In genomic region chr12:6851921-6852650, GRCh38 we compare ENCODE assay signal across 8 cellular contexts. TPM values are rescaled to one million over a fixed set of nuclear protein-coding genes. Genes with fewer than 3 reads are reported as not detected.
DNase-seq lines count a peak whose midpoint lies in the region; ATAC-seq and TF ChIP-seq lines count a peak whose summit lies in the region.

A gene with protein sequence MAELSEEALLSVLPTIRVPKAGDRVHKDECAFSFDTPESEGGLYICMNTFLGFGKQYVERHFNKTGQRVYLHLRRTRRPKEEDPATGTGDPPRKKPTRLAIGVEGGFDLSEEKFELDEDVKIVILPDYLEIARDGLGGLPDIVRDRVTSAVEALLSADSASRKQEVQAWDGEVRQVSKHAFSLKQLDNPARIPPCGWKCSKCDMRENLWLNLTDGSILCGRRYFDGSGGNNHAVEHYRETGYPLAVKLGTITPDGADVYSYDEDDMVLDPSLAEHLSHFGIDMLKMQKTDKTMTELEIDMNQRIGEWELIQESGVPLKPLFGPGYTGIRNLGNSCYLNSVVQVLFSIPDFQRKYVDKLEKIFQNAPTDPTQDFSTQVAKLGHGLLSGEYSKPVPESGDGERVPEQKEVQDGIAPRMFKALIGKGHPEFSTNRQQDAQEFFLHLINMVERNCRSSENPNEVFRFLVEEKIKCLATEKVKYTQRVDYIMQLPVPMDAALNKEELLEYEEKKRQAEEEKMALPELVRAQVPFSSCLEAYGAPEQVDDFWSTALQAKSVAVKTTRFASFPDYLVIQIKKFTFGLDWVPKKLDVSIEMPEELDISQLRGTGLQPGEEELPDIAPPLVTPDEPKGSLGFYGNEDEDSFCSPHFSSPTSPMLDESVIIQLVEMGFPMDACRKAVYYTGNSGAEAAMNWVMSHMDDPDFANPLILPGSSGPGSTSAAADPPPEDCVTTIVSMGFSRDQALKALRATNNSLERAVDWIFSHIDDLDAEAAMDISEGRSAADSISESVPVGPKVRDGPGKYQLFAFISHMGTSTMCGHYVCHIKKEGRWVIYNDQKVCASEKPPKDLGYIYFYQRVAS (plus strand): TSS chr12:6852150. CDS start chr12:6852180, 30 bp downstream.

- CTCF ChIA-PET in RWPE1 (lab: Yijun Ruan, JAX), result interaction anchor here (0.6 to 1.6 kb wide), 4 partner anchors 15 to 27 kb away, joined by 3 to 7 read pairs (median 4); no protein-coding TSS in a partner anchor
- CTCF ChIA-PET in naive thymus-derived CD4-positive, alpha-beta T cell (lab: Charles Lee), result interaction anchor here (0.6 to 5.3 kb wide), 17 partner anchors 13 to 256 kb away, joined by 3 to 40 read pairs (median 5); partner anchors contain the start of genes COPS7A, MLF2, SPSB2 and TPI1

- no peaks in the 10 kb centered on the region for H3K27me3 Mint-ChIP-seq in activated T-helper 17 cell treated with anti-CD3 and anti-CD28 coated beads, Interleukin-2, amount 50 U/mL, for 72 hours
- no peaks in the 10 kb centered on the region for H3K27me3 Mint-ChIP-seq in naive thymus-derived CD4-positive, alpha-beta T cell
- H3K27me3 Mint-ChIP-seq in stimulated activated naive B cell treated with anti-CD40 and anti-IgM and Interleukin-4, amounts not matched to agents 10 μg/mL and 1 μg/mL and 100 μg/mL, for 72 hours, result no peaks in the 10 kb centered on the region

- peaks cover 16 to 18% of the 10 kb centered on the region in 2 donors for H3K4me1 ChIP-seq in naive thymus-derived CD4-positive, alpha-beta T cell (ENCODE audit: control insufficient read depth in 2 of 2, insufficient read depth in 2 of 2, low read length in 2 of 2)

- H3K27ac Mint-ChIP-seq in activated T-helper 17 cell treated with anti-CD3 and anti-CD28 coated beads, Interleukin-2, amount 50 U/mL, for 72 hours, result peak within 1 kb of the TSS; percentile 91
- H3K27ac Mint-ChIP-seq in naive thymus-derived CD4-positive, alpha-beta T cell, result peak within 1 kb of the TSS; percentile 89 to 99 (median 97)
- H3K27ac Mint-ChIP-seq in stimulated activated naive B cell treated with anti-CD40 and anti-IgM and Interleukin-4, amounts not matched to agents 10 μg/mL and 1 μg/mL and 100 μg/mL, for 72 hours, result peak within 1 kb of the TSS; percentile 97

- peak; percentile 100 for DNase-seq in Daoy (ENCODE audit: low read depth)
- DNase-seq in GOT3 (lab: John Stamatoyannopoulos, UW), result peak; percentile 97
- DNase-seq in LNCaP clone FGC (ENCODE audit: low read depth), result peak; percentile 100
- peak; percentile 98 for DNase-seq in RWPE1 (ENCODE audit: low spot score)
- DNase-seq in fibroblast of gingiva (ENCODE audit: low read depth), result peak; percentile 100
- peak; percentile 87 to 100 (median 99) for DNase-seq in naive thymus-derived CD4-positive, alpha-beta T cell
- peak; percentile 99 for DNase-seq in stimulated activated naive B cell treated with anti-CD40 and anti-IgM and Interleukin-4, amounts not matched to agents 10 μg/mL and 1 μg/mL and 100 μg/mL, for 72 hours

- H3K27ac ChIP-seq in RWPE1, result peak within 1 kb of the TSS; percentile 85
- peak within 1 kb of the TSS; percentile 85 for H3K27ac ChIP-seq in naive thymus-derived CD4-positive, alpha-beta T cell (ENCODE audit: low read depth, low read length)

- H3K9me3 ChIP-seq in naive thymus-derived CD4-positive, alpha-beta T cell (ENCODE audit: control insufficient read depth in 2 of 3, low read length in 3 of 3), result no peaks in the 10 kb centered on the region

- peaks cover 4 to 21% (median 8%) of the 10 kb centered on the region in 3 experiments for H3K36me3 ChIP-seq in naive thymus-derived CD4-positive, alpha-beta T cell (ENCODE audit: control insufficient read depth in 2 of 3, insufficient read depth in 3 of 3, low read length in 3 of 3)

- H3K4me1 Mint-ChIP-seq in activated T-helper 17 cell treated with anti-CD3 and anti-CD28 coated beads, Interleukin-2, amount 50 U/mL, for 72 hours, result peaks cover 20% of the 10 kb centered on the region
- peaks cover 12 to 38% (median 28%) of the 10 kb centered on the region in 7 donors for H3K4me1 Mint-ChIP-seq in naive thymus-derived CD4-positive, alpha-beta T cell
- H3K4me1 Mint-ChIP-seq in stimulated activated naive B cell treated with anti-CD40 and anti-IgM and Interleukin-4, amounts not matched to agents 10 μg/mL and 1 μg/mL and 100 μg/mL, for 72 hours, result peaks cover 37 to 62% of the 10 kb centered on the region in 2 donors

- peak; percentile 80 for ATAC-seq in activated T-helper 17 cell treated with anti-CD3 and anti-CD28 coated beads, Interleukin-2, amount 50 U/mL, for 72 hours (replicated peaks)
- peak; percentile 87 for ATAC-seq in naive thymus-derived CD4-positive, alpha-beta T cell
- peak; percentile 81 to 84 for ATAC-seq in stimulated activated naive B cell treated with anti-CD40 and anti-IgM and Interleukin-4, amounts not matched to agents 10 μg/mL and 1 μg/mL and 100 μg/mL, for 72 hours (replicated peaks)

- no peaks in the 10 kb centered on the region for H3K27me3 ChIP-seq in naive thymus-derived CD4-positive, alpha-beta T cell (ENCODE audit: control insufficient read depth in 2 of 2, insufficient read depth in 2 of 2, low read length in 2 of 2)

- peak within 1 kb of the TSS; percentile 88 for H3K4me3 ChIP-seq in LNCaP clone FGC (ENCODE audit: low read depth, low read length)
- H3K4me3 ChIP-seq in naive thymus-derived CD4-positive, alpha-beta T cell (ENCODE audit: low read length), result peak within 1 kb of the TSS; percentile 87

- intact Hi-C loops in naive thymus-derived CD4-positive, alpha-beta T cell (cut with micrococcal nuclease), result loop anchor here (1.0 to 5.0 kb wide), 25 partner anchors 15 to 382 kb away; partner anchors contain the start of genes CHD4 (in 2 of the 2), COPS7A (in 2 of the 2), EMG1 (in 2 of the 2) and ING4 (in 2 of the 2)

- POLR2A ChIA-PET in RWPE1 (lab: Yijun Ruan, JAX; ENCODE audit: low non-redundant PET), result interaction anchor here (0.5 to 2.6 kb wide), 8 partner anchors 12 to 156 kb away, joined by 3 to 13 read pairs (median 3); partner anchors contain the start of genes COPS7A, GNB3, MLF2 and TPI1
- POLR2A ChIA-PET in naive thymus-derived CD4-positive, alpha-beta T cell (lab: Charles Lee), result interaction anchor here (0.6 to 4.4 kb wide), 42 partner anchors 9 to 1229 kb away, joined by 3 to 90 read pairs (median 4); partner anchors contain the start of genes C12orf57, CD4, COPS7A and ENO2

- peaks cover 59% of the 10 kb centered on the region for H3K36me3 Mint-ChIP-seq in activated T-helper 17 cell treated with anti-CD3 and anti-CD28 coated beads, Interleukin-2, amount 50 U/mL, for 72 hours (ENCODE audit: low read depth)
- peaks cover 0 to 23% (median 0%) of the 10 kb centered on the region in 5 donors for H3K36me3 Mint-ChIP-seq in naive thymus-derived CD4-positive, alpha-beta T cell
- peaks cover 12 to 18% of the 10 kb centered on the region in 2 donors for H3K36me3 Mint-ChIP-seq in stimulated activated naive B cell treated with anti-CD40 and anti-IgM and Interleukin-4, amounts not matched to agents 10 μg/mL and 1 μg/mL and 100 μg/mL, for 72 hours

- H3K4me3 Mint-ChIP-seq in activated T-helper 17 cell treated with anti-CD3 and anti-CD28 coated beads, Interleukin-2, amount 50 U/mL, for 72 hours, result peak within 1 kb of the TSS; percentile 86
- peak within 1 kb of the TSS; percentile 89 to 100 (median 94) for H3K4me3 Mint-ChIP-seq in naive thymus-derived CD4-positive, alpha-beta T cell
- H3K4me3 Mint-ChIP-seq in stimulated activated naive B cell treated with anti-CD40 and anti-IgM and Interleukin-4, amounts not matched to agents 10 μg/mL and 1 μg/mL and 100 μg/mL, for 72 hours, result peak within 1 kb of the TSS; percentile 87 to 92

- TF ChIP-seq CTCF in LNCaP clone FGC (IDR thresholded peaks at IDR 0.05; ENCODE audit: control insufficient read depth, extremely low read depth, insufficient read depth) (no peak), RWPE1 (conservative IDR thresholded peaks at IDR 0.05; ENCODE audit: low read depth) (no peak)

- H3K9me3 Mint-ChIP-seq in activated T-helper 17 cell treated with anti-CD3 and anti-CD28 coated beads, Interleukin-2, amount 50 U/mL, for 72 hours, result no peaks in the 10 kb centered on the region
- no peaks in the 10 kb centered on the region for H3K9me3 Mint-ChIP-seq in naive thymus-derived CD4-positive, alpha-beta T cell
- H3K9me3 Mint-ChIP-seq in stimulated activated naive B cell treated with anti-CD40 and anti-IgM and Interleukin-4, amounts not matched to agents 10 μg/mL and 1 μg/mL and 100 μg/mL, for 72 hours, result no peaks in the 10 kb centered on the region

RNA-seq across cellular contexts. Expression of the gene that starts here (rescaled TPM):
- total RNA-seq in Daoy (2014; rRNA removed; shearing (Covaris generic)), result 134 and 140 TPM in 2 replicates
- 100 to 1,000 TPM in 1 of 2 donors, 10 to 100 TPM in 1; 83.4 to 149 TPM for total RNA-seq in activated T-helper 17 cell treated with anti-CD3 and anti-CD28 coated beads, Interleukin-2, amount 50 U/mL, for 72 hours
- total RNA-seq in naive thymus-derived CD4-positive, alpha-beta T cell, result 100 to 1,000 TPM in 1 of 5 experiments, 10 to 100 TPM in 4; 58.0 to 134 (median 71.1) TPM
- 10 to 100 TPM; 51.9 to 71.5 TPM for polyA plus RNA-seq in naive thymus-derived CD4-positive, alpha-beta T cell

Comparison
In these comparisons a context has a peak if more than half of its experiments do, and no peak if none do; other contexts are left out.
1. Peak in every context shown above with its lines: DNase-seq, ATAC-seq, H3K4me3 ChIP-seq and H3K27ac ChIP-seq.